18 cellular contexts compared by ENCODE assay signal in the genomic region with DNA sequence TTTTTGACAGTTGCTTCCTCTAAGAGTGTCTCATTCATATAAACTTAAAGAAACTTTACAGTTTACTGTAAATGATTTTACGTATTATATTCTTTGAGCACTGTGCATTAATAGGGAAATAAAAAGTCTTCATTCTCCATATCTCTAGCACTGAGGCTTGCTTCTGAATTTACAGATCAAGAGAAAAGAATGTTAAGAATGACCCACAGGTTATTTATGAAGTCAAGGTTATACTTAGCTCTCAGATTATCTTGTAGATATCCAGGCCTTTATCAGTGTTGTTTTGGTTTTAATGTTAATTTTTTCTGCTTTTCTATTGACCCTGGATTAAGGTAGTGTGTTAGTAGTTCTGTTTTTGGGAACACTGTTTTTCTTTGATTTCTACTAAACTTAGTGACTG.
A peak's percentile ranks its signal among the peaks of the same experiment; 100 is the strongest.
DNase-seq lines count a peak whose midpoint lies in the region; ATAC-seq, FAIRE-seq and TF ChIP-seq lines count a peak whose summit lies in the region.
"Had no signal": no experiment of that assay in that cellular context is flagged by ENCODE, and none has a peak within 500 bp of the region (broad histone marks: within the 10 kb centered on the region; RNA-seq: fewer than 3 reads in every experiment).

No MANE protein-coding gene starts in this region.

- no peaks in the 10 kb centered on the region for H3K9me3 ChIP-seq in psoas muscle

- H3K36me3 ChIP-seq in psoas muscle (ENCODE audit: insufficient read depth in 1 of 2, low read depth in 1 of 2) = peaks cover 3 to 61% of the 10 kb centered on the region in 2 donors

- ATAC-seq in psoas muscle (peak in 2 of 4 donors; percentile 39 to 63), HG02938 (IDR thresholded peaks at IDR 0.05; ENCODE audit: unreplicated experiment) (no peak), HG03159 (IDR thresholded peaks at IDR 0.05; ENCODE audit: unreplicated experiment) (no peak)
- ATAC-seq: CD8-positive, alpha-beta T cell; GM23338 had no signal

- CTCF ChIA-PET in activated naive CD4-positive, alpha-beta T cell treated with anti-CD3 and anti-CD28 coated beads for 36 hours (lab: Charles Lee) = interaction anchor here (0.5 kb wide), 1 partner anchor 49 kb away, joined by 3 read pairs; no protein-coding TSS in a partner anchor

- WGBS in psoas muscle, 3 donors = 73 to 97% (median 79%) methylated on average over 1 of the region's 1 CpG

- H3K4me1 Mint-ChIP-seq in activated naive CD4-positive, alpha-beta T cell treated with anti-CD3 and anti-CD28 coated beads for 36 hours (ENCODE audit: low read depth) = no peaks in the 10 kb centered on the region
- H3K4me1 Mint-ChIP-seq: B cell, GM23338 had no signal

- peak overlapping the region; percentile 31 for H3K27ac ChIP-seq in psoas muscle
- H3K27ac ChIP-seq: BLaER1 treated with 17β-estradiol and CSF1 and Interleukin-3, amounts not matched to agents 10 nM and 100 nM had no signal

- no peak for DNase-seq in D721Med (ENCODE audit: insufficient read length, low spot score)
- peak; percentile 19 for DNase-seq in amniotic epithelial cell (ENCODE audit: low read depth)
- DNase-seq in psoas muscle = no peak
- DNase-seq in activated naive CD4-positive, alpha-beta T cell treated with anti-CD3 and anti-CD28 coated beads for 36 hours = no peak
- DNase-seq: Calu3; CD8-positive, alpha-beta T cell; DMS 273 treated with DMSO at 0.1 percent for 48 hours; DMS53; DND-41; EL; HCEC 1CT had no signal

- peak; percentile 44 for FAIRE-seq in D721Med (lab: Jason Lieb, UNC)
- FAIRE-seq in islet of Langerhans (lab: Jason Lieb, UNC) = peak; percentile 73
- FAIRE-seq: GM12891 had no signal

- TF ChIP-seq CTCF in D721Med (IDR thresholded peaks at IDR 0.05; ENCODE audit: insufficient read depth, missing control alignments) = no peak
- no peak for TF ChIP-seq CTCF in psoas muscle (IDR thresholded peaks at IDR 0.05)

- no peak overlapping the region for H3K4me3 ChIP-seq in psoas muscle
- H3K4me3 ChIP-seq: BLaER1 treated with 17β-estradiol and CSF1 and Interleukin-3, amounts not matched to agents 10 nM and 100 nM; GM23338 had no signal

- no peak overlapping the region for H3K4me3 Mint-ChIP-seq in activated naive CD4-positive, alpha-beta T cell treated with anti-CD3 and anti-CD28 coated beads for 36 hours
- H3K4me3 Mint-ChIP-seq: B cell; CD8-positive, alpha-beta T cell; GM23338 had no signal

- H3K36me3 Mint-ChIP-seq in activated naive CD4-positive, alpha-beta T cell treated with anti-CD3 and anti-CD28 coated beads for 36 hours (ENCODE audit: low read depth) = peaks cover 10% of the 10 kb centered on the region

- H3K27me3 Mint-ChIP-seq in activated naive CD4-positive, alpha-beta T cell treated with anti-CD3 and anti-CD28 coated beads for 36 hours (ENCODE audit: low read depth) = no peaks in the 10 kb centered on the region
- H3K27me3 Mint-ChIP-seq: B cell had no signal

- H3K27me3 ChIP-seq in psoas muscle (ENCODE audit: insufficient read depth in 3 of 3, low read length in 2 of 3) = no peaks in the 10 kb centered on the region
- H3K27me3 ChIP-seq: BLaER1 treated with 17β-estradiol and CSF1 and Interleukin-3, amounts not matched to agents 10 nM and 100 nM had no signal

- peaks cover 21% of the 10 kb centered on the region for H3K4me1 ChIP-seq in psoas muscle
- H3K4me1 ChIP-seq: BLaER1 treated with 17β-estradiol and CSF1 and Interleukin-3, amounts not matched to agents 10 nM and 100 nM had no signal

- H3K9me3 Mint-ChIP-seq in activated naive CD4-positive, alpha-beta T cell treated with anti-CD3 and anti-CD28 coated beads for 36 hours = no peaks in the 10 kb centered on the region
- H3K9me3 Mint-ChIP-seq: CD8-positive, alpha-beta T cell; GM23338 had no signal

- intact Hi-C loops in psoas muscle (cut with DNase I) = loop anchor here in 1 of 2 donors (10.0 kb wide), 1 partner anchor 111 kb away; the partner anchor contains the start of genes DCAF6 and MPC2
- intact Hi-C loops in activated naive CD4-positive, alpha-beta T cell treated with anti-CD3 and anti-CD28 coated beads for 36 hours (cut with micrococcal nuclease) = no loop called here

- no peak overlapping the region for H3K27ac Mint-ChIP-seq in activated naive CD4-positive, alpha-beta T cell treated with anti-CD3 and anti-CD28 coated beads for 36 hours
- H3K27ac Mint-ChIP-seq: B cell, GM23338 had no signal
